1 cellular context compared by ENCODE assay signal in the genomic region with DNA sequence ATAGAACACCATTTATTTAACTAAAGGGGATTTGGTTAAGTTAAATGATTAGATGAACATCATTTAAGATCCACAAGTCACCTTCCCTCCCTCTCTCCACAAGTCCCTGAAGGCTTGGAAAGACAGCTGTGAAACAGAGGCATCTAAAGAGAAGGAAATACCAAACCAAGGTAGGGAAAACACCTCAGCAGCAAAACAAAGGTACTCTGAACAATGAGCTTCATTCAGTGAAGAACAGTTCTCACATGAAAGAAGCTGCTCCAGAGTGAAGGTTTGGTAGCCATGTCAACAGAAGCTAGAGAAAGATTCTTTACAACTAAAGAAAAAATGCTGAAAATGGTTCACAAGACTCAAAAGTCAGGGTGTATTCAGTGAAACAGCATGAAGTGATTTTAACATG.
TF ChIP-seq lines count a peak whose summit lies in the region.

No MANE protein-coding gene starts in this region.

TF ChIP-seq in GM23338, 12 proteins besides CTCF, POLR2A, EP300 and RAD21 (continued from another document):
- TF ChIP-seq, protein P1, sequence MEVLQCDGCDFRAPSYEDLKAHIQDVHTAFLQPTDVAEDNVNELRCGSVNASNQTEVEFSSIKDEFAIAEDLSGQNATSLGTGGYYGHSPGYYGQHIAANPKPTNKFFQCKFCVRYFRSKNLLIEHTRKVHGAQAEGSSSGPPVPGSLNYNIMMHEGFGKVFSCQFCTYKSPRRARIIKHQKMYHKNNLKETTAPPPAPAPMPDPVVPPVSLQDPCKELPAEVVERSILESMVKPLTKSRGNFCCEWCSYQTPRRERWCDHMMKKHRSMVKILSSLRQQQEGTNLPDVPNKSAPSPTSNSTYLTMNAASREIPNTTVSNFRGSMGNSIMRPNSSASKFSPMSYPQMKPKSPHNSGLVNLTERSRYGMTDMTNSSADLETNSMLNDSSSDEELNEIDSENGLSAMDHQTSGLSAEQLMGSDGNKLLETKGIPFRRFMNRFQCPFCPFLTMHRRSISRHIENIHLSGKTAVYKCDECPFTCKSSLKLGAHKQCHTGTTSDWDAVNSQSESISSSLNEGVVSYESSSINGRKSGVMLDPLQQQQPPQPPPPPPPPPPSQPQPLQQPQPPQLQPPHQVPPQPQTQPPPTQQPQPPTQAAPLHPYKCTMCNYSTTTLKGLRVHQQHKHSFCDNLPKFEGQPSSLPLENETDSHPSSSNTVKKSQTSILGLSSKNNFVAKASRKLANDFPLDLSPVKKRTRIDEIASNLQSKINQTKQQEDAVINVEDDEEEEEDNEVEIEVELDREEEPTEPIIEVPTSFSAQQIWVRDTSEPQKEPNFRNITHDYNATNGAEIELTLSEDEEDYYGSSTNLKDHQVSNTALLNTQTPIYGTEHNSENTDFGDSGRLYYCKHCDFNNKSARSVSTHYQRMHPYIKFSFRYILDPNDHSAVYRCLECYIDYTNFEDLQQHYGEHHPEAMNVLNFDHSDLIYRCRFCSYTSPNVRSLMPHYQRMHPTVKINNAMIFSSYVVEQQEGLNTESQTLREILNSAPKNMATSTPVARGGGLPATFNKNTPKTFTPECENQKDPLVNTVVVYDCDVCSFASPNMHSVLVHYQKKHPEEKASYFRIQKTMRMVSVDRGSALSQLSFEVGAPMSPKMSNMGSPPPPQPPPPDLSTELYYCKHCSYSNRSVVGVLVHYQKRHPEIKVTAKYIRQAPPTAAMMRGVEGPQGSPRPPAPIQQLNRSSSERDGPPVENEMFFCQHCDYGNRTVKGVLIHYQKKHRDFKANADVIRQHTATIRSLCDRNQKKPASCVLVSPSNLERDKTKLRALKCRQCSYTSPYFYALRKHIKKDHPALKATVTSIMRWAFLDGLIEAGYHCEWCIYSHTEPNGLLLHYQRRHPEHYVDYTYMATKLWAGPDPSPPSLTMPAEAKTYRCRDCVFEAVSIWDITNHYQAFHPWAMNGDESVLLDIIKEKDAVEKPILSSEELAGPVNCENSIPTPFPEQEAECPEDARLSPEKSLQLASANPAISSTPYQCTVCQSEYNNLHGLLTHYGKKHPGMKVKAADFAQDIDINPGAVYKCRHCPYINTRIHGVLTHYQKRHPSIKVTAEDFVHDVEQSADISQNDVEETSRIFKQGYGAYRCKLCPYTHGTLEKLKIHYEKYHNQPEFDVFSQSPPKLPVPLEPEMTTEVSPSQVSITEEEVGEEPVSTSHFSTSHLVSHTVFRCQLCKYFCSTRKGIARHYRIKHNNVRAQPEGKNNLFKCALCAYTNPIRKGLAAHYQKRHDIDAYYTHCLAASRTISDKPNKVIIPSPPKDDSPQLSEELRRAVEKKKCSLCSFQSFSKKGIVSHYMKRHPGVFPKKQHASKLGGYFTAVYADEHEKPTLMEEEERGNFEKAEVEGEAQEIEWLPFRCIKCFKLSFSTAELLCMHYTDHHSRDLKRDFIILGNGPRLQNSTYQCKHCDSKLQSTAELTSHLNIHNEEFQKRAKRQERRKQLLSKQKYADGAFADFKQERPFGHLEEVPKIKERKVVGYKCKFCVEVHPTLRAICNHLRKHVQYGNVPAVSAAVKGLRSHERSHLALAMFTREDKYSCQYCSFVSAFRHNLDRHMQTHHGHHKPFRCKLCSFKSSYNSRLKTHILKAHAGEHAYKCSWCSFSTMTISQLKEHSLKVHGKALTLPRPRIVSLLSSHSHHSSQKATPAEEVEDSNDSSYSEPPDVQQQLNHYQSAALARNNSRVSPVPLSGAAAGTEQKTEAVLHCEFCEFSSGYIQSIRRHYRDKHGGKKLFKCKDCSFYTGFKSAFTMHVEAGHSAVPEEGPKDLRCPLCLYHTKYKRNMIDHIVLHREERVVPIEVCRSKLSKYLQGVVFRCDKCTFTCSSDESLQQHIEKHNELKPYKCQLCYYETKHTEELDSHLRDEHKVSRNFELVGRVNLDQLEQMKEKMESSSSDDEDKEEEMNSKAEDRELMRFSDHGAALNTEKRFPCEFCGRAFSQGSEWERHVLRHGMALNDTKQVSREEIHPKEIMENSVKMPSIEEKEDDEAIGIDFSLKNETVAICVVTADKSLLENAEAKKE (CRISPR knock-in tag; IDR thresholded peaks at IDR 0.05): 0 out of 2 replicates have a peak, but pooled peaks have one; percentile 38
